In genomic region chr16:67242138-67242730, GRCh38 we compare ENCODE assay signal across 1 cellular context.
TF ChIP-seq lines count a peak whose summit lies in the region.

No MANE protein-coding gene starts in this region.

TF ChIP-seq in H1, 55 proteins besides CTCF, POLR2A, EP300 and RAD21:
- TF ChIP-seq, protein P1, sequence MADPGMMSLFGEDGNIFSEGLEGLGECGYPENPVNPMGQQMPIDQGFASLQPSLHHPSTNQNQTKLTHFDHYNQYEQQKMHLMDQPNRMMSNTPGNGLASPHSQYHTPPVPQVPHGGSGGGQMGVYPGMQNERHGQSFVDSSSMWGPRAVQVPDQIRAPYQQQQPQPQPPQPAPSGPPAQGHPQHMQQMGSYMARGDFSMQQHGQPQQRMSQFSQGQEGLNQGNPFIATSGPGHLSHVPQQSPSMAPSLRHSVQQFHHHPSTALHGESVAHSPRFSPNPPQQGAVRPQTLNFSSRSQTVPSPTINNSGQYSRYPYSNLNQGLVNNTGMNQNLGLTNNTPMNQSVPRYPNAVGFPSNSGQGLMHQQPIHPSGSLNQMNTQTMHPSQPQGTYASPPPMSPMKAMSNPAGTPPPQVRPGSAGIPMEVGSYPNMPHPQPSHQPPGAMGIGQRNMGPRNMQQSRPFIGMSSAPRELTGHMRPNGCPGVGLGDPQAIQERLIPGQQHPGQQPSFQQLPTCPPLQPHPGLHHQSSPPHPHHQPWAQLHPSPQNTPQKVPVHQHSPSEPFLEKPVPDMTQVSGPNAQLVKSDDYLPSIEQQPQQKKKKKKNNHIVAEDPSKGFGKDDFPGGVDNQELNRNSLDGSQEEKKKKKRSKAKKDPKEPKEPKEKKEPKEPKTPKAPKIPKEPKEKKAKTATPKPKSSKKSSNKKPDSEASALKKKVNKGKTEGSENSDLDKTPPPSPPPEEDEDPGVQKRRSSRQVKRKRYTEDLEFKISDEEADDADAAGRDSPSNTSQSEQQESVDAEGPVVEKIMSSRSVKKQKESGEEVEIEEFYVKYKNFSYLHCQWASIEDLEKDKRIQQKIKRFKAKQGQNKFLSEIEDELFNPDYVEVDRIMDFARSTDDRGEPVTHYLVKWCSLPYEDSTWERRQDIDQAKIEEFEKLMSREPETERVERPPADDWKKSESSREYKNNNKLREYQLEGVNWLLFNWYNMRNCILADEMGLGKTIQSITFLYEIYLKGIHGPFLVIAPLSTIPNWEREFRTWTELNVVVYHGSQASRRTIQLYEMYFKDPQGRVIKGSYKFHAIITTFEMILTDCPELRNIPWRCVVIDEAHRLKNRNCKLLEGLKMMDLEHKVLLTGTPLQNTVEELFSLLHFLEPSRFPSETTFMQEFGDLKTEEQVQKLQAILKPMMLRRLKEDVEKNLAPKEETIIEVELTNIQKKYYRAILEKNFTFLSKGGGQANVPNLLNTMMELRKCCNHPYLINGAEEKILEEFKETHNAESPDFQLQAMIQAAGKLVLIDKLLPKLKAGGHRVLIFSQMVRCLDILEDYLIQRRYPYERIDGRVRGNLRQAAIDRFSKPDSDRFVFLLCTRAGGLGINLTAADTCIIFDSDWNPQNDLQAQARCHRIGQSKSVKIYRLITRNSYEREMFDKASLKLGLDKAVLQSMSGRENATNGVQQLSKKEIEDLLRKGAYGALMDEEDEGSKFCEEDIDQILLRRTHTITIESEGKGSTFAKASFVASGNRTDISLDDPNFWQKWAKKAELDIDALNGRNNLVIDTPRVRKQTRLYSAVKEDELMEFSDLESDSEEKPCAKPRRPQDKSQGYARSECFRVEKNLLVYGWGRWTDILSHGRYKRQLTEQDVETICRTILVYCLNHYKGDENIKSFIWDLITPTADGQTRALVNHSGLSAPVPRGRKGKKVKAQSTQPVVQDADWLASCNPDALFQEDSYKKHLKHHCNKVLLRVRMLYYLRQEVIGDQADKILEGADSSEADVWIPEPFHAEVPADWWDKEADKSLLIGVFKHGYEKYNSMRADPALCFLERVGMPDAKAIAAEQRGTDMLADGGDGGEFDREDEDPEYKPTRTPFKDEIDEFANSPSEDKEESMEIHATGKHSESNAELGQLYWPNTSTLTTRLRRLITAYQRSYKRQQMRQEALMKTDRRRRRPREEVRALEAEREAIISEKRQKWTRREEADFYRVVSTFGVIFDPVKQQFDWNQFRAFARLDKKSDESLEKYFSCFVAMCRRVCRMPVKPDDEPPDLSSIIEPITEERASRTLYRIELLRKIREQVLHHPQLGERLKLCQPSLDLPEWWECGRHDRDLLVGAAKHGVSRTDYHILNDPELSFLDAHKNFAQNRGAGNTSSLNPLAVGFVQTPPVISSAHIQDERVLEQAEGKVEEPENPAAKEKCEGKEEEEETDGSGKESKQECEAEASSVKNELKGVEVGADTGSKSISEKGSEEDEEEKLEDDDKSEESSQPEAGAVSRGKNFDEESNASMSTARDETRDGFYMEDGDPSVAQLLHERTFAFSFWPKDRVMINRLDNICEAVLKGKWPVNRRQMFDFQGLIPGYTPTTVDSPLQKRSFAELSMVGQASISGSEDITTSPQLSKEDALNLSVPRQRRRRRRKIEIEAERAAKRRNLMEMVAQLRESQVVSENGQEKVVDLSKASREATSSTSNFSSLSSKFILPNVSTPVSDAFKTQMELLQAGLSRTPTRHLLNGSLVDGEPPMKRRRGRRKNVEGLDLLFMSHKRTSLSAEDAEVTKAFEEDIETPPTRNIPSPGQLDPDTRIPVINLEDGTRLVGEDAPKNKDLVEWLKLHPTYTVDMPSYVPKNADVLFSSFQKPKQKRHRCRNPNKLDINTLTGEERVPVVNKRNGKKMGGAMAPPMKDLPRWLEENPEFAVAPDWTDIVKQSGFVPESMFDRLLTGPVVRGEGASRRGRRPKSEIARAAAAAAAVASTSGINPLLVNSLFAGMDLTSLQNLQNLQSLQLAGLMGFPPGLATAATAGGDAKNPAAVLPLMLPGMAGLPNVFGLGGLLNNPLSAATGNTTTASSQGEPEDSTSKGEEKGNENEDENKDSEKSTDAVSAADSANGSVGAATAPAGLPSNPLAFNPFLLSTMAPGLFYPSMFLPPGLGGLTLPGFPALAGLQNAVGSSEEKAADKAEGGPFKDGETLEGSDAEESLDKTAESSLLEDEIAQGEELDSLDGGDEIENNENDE (IDR thresholded peaks at IDR 0.05; ENCODE audit: insufficient replicate concordance, low read length): no peak
- TF ChIP-seq SP2 (IDR thresholded peaks at IDR 0.05; ENCODE audit: low read length) (no peak), KDM5A (IDR thresholded peaks at IDR 0.05; ENCODE audit: low read length) (no peak), SRF (IDR thresholded peaks at IDR 0.05; ENCODE audit: low read depth, low read length) (no peak), EZH2 (IDR thresholded peaks at IDR 0.05; ENCODE audit: low read depth, low read length, severe bottlenecking) (no peak), CTBP2 (IDR thresholded peaks at IDR 0.05; ENCODE audit: borderline replicate concordance, insufficient read depth, insufficient read length, low read length) (no peak), PHF8 (conservative IDR thresholded peaks at IDR 0.05; ENCODE audit: low read depth, low read length) (no peak), BCL11A (IDR thresholded peaks at IDR 0.05; ENCODE audit: low read depth in 2 of 2, low read length in 2 of 2) (no peak), HDAC2 (IDR thresholded peaks at IDR 0.05; ENCODE audit: borderline replicate concordance in 1 of 2, low read depth in 2 of 2, low read length in 2 of 2) (no peak), SIRT6 (IDR thresholded peaks at IDR 0.05; ENCODE audit: low read length) (no peak)
- TF ChIP-seq, protein P2, sequence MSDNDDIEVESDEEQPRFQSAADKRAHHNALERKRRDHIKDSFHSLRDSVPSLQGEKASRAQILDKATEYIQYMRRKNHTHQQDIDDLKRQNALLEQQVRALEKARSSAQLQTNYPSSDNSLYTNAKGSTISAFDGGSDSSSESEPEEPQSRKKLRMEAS (IDR thresholded peaks at IDR 0.05): no peak
TF ChIP-seq in H1: peak in this region for 0.
